In the genomic region with DNA sequence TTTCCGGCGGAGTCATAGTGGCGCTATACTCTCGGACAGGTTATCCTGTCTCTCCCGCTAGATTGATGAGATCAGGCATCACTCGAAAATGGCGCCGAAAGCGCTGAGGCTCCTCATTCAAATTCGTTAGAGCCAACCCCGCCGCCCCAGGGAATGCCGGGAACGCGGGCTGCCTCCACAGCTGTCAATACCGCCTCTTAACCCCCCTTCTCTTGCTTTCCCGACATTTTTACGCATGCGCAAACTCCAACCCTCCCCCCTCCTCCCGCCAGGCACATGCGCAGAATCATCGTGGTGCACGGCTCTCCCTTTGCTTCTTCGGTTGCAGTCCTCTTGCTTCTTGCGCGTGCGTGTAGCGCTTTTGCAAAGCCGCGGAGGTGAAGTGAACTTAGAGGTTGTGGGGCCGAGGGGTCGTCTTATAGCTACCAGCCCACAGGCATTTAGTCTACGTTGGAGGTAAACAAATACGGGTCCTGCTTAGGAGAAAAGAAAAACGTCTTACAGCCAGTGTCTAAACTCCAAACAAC, we compare ENCODE assay signal across 8 cellular contexts.
DNase-seq lines count a peak whose midpoint lies in the region; ATAC-seq, FAIRE-seq and TF ChIP-seq lines count a peak whose summit lies in the region.

No MANE protein-coding gene starts in this region.

- peaks cover 19% of the 10 kb centered on the region; the same call in 1 of the 2 replicates for H3K4me1 ChIP-seq in iPS-20b (ENCODE audit: insufficient read depth, low read length)
- peaks cover 5 to 30% (median 21%) of the 10 kb centered on the region in 3 donors for H3K4me1 ChIP-seq in skeletal muscle tissue (ENCODE audit: control insufficient read depth in 3 of 3, insufficient read depth in 3 of 3, low read length in 3 of 3)

- H3K4me3 ChIP-seq in AG04450 (ENCODE audit: low read depth, low read length) (peak overlapping the region; percentile 94), WERI-Rb-1 (ENCODE audit: low read depth, low read length) (peak overlapping the region; percentile 78), bronchial epithelial cell (ENCODE audit: low read depth, low read length) (peak overlapping the region; percentile 92), iPS-20b (ENCODE audit: low read length) (peak overlapping the region; percentile 86), skeletal muscle tissue (ENCODE audit: low read length in 3 of 3) (peak overlapping the region; percentile 83 to 89 (median 87))

- H3K27me3 ChIP-seq in AG04450 (ENCODE audit: control insufficient read depth, insufficient read depth, low read length): no peaks in the 10 kb centered on the region
- no peaks in the 10 kb centered on the region for H3K27me3 ChIP-seq in WERI-Rb-1 (ENCODE audit: insufficient read depth, low read depth, severe bottlenecking)
- no peaks in the 10 kb centered on the region for H3K27me3 ChIP-seq in bronchial epithelial cell (ENCODE audit: control insufficient read depth, insufficient read depth, low read length)
- H3K27me3 ChIP-seq in iPS-20b (ENCODE audit: insufficient read depth, low read length): peaks cover 22% of the 10 kb centered on the region
- H3K27me3 ChIP-seq in skeletal muscle tissue (ENCODE audit: control insufficient read depth in 3 of 3, insufficient read depth in 3 of 3, low read length in 3 of 3): no peaks in the 10 kb centered on the region

- H3K27ac ChIP-seq in AG04450 (ENCODE audit: low read depth, low read length) (peak overlapping the region; percentile 79), WERI-Rb-1 (peak overlapping the region; percentile 100), iPS-20b (ENCODE audit: low read length) (peak overlapping the region; percentile 55), skeletal muscle tissue (ENCODE audit: low read depth, low read length) (peak overlapping the region; percentile 54)

- H3K9me3 ChIP-seq in AG04450 (ENCODE audit: control insufficient read depth, insufficient read depth, low read length) (no peaks in the 10 kb centered on the region), WERI-Rb-1 (ENCODE audit: severe bottlenecking) (no peaks in the 10 kb centered on the region), iPS-20b (ENCODE audit: insufficient read depth, low read depth, low read length) (no peaks in the 10 kb centered on the region), skeletal muscle tissue (ENCODE audit: control insufficient read depth in 3 of 3, low read length in 3 of 3) (no peaks in the 10 kb centered on the region)

- peaks cover 9% of the 10 kb centered on the region for H3K36me3 ChIP-seq in WERI-Rb-1
- no peaks in the 10 kb centered on the region for H3K36me3 ChIP-seq in bronchial epithelial cell (ENCODE audit: control insufficient read depth, insufficient read depth, low read length)
- H3K36me3 ChIP-seq in iPS-20b (ENCODE audit: insufficient read depth, low read depth, low read length): no peaks in the 10 kb centered on the region
- H3K36me3 ChIP-seq in skeletal muscle tissue (ENCODE audit: control insufficient read depth in 3 of 3, insufficient read depth in 3 of 3, low read length in 3 of 3): peaks cover 0 to 3% (median 0%) of the 10 kb centered on the region in 3 donors

- TF ChIP-seq CTCF in AG04450 (IDR thresholded peaks at IDR 0.05; ENCODE audit: low read depth, low read length): no peak
- no peak for TF ChIP-seq CTCF in WERI-Rb-1 (IDR thresholded peaks at IDR 0.05; ENCODE audit: low read depth, low read length)
- peak; percentile 14 for TF ChIP-seq CTCF in bronchial epithelial cell (IDR thresholded peaks at IDR 0.05; ENCODE audit: insufficient read depth, low read length, severe bottlenecking)

- ATAC-seq in GM18907 (IDR thresholded peaks at IDR 0.05; ENCODE audit: unreplicated experiment): peak; percentile 79
- ATAC-seq in HG03139 (IDR thresholded peaks at IDR 0.05; ENCODE audit: unreplicated experiment): peak; percentile 57

- CTCF ChIA-PET in AG04450 (lab: Charles Lee): interaction anchor here (1.5 to 5.1 kb wide), 3 partner anchors 84 to 449 kb away, joined by 4 to 36 read pairs (median 7); partner anchors contain the start of gene TRIM13

- peak; percentile 92 for FAIRE-seq in bronchial epithelial cell (lab: Jason Lieb, UNC)

- H3K9ac ChIP-seq in iPS-20b (ENCODE audit: low read depth, low read length) (peak overlapping the region; percentile 88), skeletal muscle tissue (ENCODE audit: low read depth in 1 of 3, low read length in 3 of 3) (peak overlapping the region; percentile 63 to 84 (median 73))

- POLR2A ChIA-PET in AG04450 (lab: Yijun Ruan, JAX): interaction anchor here (1.0 to 2.9 kb wide), 6 partner anchors 13 to 830 kb away, joined by 3 to 13 read pairs (median 5); partner anchors contain the start of genes KCNRG and TRIM13

- DNase-seq in AG04450 (ENCODE audit: low read depth, low spot score): peak; percentile 97
- peak; percentile 75 for DNase-seq in NCI-H2196 treated with DMSO at 0.1 percent for 48 hours (lab: John Stamatoyannopoulos, UW; ENCODE audit: unreplicated experiment)
- peak; percentile 94 for DNase-seq in WERI-Rb-1
- DNase-seq in bronchial epithelial cell (ENCODE audit: low read depth): peak; percentile 97

Comparison
In these comparisons a context has a peak if more than half of its experiments do, and no peak if none do; other contexts are left out.
1. Peak in every context shown above with its lines: DNase-seq, ATAC-seq, H3K4me3 ChIP-seq and H3K27ac ChIP-seq.